In genomic region chr3:105773291-105773690, GRCh38 we compare ENCODE assay signal across 21 cellular contexts.
"Had no signal": no experiment of that assay in that cellular context is flagged by ENCODE, and none has a peak within 500 bp of the region (broad histone marks: within the 10 kb centered on the region; RNA-seq: fewer than 3 reads in every experiment).

No MANE protein-coding gene starts in this region.

- H3K27ac ChIP-seq: adrenal gland, esophagus muscularis mucosa, gastroesophageal sphincter, heart left ventricle, left ventricle myocardium inferior, SK-N-MC, transverse colon, vagina had no signal

- H3K4me3 ChIP-seq: adrenal gland, esophagus muscularis mucosa, gastroesophageal sphincter, heart left ventricle, left ventricle myocardium inferior, SK-N-MC, spleen, transverse colon, vagina had no signal

- H3K27me3 Mint-ChIP-seq: activated B cell treated with CpG ODN at 0.5 μM for 24 hours; dendritic cell treated with granulocyte-macrophage colony-stimulating factor and Interleukin-4, amounts not matched to agents 40 ng/mL and 50 ng/mL, for 4 days had no signal

- ATAC-seq: gastroesophageal sphincter, heart left ventricle had no signal

- H3K4me3 Mint-ChIP-seq: activated B cell treated with CpG ODN at 0.5 μM for 24 hours; activated T-helper 1 cell treated with anti-CD3 and anti-CD28 coated beads, Interleukin-12 subunit alpha, Interleukin-12 subunit beta, Interleukin-2, Interleukin-4 antibody, amounts not matched to agents 30 ng/mL and 10 ng/mL and 1 ng/mL, durations not matched to agents 14 hours and 24 hours and 36 hours; dendritic cell treated with granulocyte-macrophage colony-stimulating factor and Interleukin-4, amounts not matched to agents 40 ng/mL and 50 ng/mL, for 4 days; neural crest cell had no signal

- H3K36me3 ChIP-seq: adrenal gland, gastroesophageal sphincter, spleen, transverse colon, vagina had no signal

- H3K4me1 ChIP-seq: vagina had no signal

- H3K9me3 Mint-ChIP-seq: activated B cell treated with CpG ODN at 0.5 μM for 24 hours; dendritic cell treated with granulocyte-macrophage colony-stimulating factor and Interleukin-4, amounts not matched to agents 40 ng/mL and 50 ng/mL, for 4 days had no signal

- DNase-seq: activated B cell treated with CpG ODN at 0.5 μM for 24 hours; activated CD4-positive, alpha-beta T cell treated with anti-CD3 and anti-CD28 coated beads, Interleukin-2, amount 50 U/mL, for 4 hours; activated naive CD4-positive, alpha-beta T cell; adrenal gland; effector CD8-positive, alpha-beta T cell; heart left ventricle; left ventricle myocardium inferior; mammary epithelial cell; retina; spleen; stimulated activated naive CD4-positive, alpha-beta T cell; transverse colon had no signal

- H3K9me3 ChIP-seq: adrenal gland, esophagus muscularis mucosa, gastroesophageal sphincter, heart left ventricle, left ventricle myocardium inferior, spleen, transverse colon, vagina had no signal

- H3K27me3 ChIP-seq: adrenal gland, esophagus muscularis mucosa, gastroesophageal sphincter, heart left ventricle, spleen, transverse colon, vagina had no signal

- H3K27ac Mint-ChIP-seq: dendritic cell treated with granulocyte-macrophage colony-stimulating factor and Interleukin-4, amounts not matched to agents 40 ng/mL and 50 ng/mL, for 4 days had no signal

- FAIRE-seq: bronchial epithelial cell, endothelial cell of umbilical vein had no signal
